In the genomic region with DNA sequence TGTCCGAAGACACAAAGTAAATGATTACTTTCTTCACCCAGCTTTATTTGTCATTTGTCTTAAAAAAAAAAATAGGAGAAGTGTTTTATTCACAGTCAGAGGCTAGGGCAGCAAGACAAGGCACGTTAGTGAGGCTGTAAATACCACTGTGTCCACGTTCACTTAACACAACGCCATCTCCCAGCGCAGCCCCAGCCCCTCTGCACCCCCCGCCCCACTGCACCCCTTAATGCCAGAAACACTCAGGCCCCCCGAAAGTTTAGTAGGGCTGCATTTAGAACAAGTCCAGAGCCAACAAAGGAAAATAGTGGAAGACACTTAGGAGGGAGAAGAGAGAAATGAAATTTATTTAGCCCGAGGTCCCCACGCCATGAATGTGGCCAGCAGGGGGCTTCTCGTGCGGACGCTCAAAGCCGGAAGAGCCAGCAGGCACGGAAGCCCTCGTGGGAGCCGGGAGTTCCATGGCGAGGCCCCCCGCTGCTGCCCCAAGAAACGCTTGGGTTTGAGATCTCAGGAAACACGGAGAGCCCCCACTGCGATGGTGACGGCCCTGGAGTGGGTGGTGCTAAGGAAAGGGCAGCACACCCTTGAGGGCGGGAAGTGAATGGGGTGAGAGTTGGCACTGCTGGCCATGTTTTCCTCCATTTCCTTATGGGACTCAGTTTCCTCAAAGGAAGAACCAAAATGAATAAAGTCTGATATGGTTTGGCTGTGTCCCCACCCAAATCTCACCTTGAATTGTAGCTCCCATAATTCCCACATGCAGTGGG, we compare ENCODE assay signal across 8 cellular contexts.
A peak's percentile ranks its signal among the peaks of the same experiment; 100 is the strongest.
DNase-seq lines count a peak whose midpoint lies in the region; ATAC-seq lines count a peak whose summit lies in the region.

No MANE protein-coding gene starts in this region.

- H3K9ac ChIP-seq in endocrine pancreas (ENCODE audit: control insufficient read depth, insufficient read depth, low read length) = peak overlapping the region; percentile 19

- H3K27me3 ChIP-seq in endocrine pancreas (ENCODE audit: control insufficient read depth, insufficient read depth, low read length) = no peaks in the 10 kb centered on the region

- no peaks in the 10 kb centered on the region for H3K9me3 ChIP-seq in endocrine pancreas (ENCODE audit: control insufficient read depth, low read length)

- peak overlapping the region; percentile 49 for H3K4me3 ChIP-seq in endocrine pancreas (ENCODE audit: control insufficient read depth, insufficient read depth, low read length)

- peak; percentile 16 for DNase-seq in SKM-1 treated with dmso at 0.1 percent for 144 hours (lab: John Stamatoyannopoulos, UW; ENCODE audit: unreplicated experiment)
- DNase-seq in SKM-1 (lab: John Stamatoyannopoulos, UW; ENCODE audit: unreplicated experiment) = no peak
- DNase-seq in NCI-H1930 (lab: John Stamatoyannopoulos, UW) = peak; percentile 31 to 39
- peak; percentile 85 for DNase-seq in activated CD8-positive, alpha-beta memory T cell treated with anti-CD3 and anti-CD28 coated beads for 24 hours
- peak; percentile 62 for DNase-seq in midbrain (lab: John Stamatoyannopoulos, UW)
- DNase-seq in stimulated activated CD8-positive, alpha-beta memory T cell treated with anti-CD3 and anti-CD28 coated beads, Interleukin-2, amount 100 ng/mL, for 48 hours (ENCODE audit: low read depth in 2 of 2) = peak; percentile 28 to 31

- no peaks in the 10 kb centered on the region for H3K4me1 ChIP-seq in endocrine pancreas (ENCODE audit: control insufficient read depth, insufficient read depth, low read length)

- ATAC-seq in GM21717 (IDR thresholded peaks at IDR 0.05; ENCODE audit: unreplicated experiment) = no peak

- H3K36me3 ChIP-seq in endocrine pancreas (ENCODE audit: control insufficient read depth, insufficient read depth, low read length) = no peaks in the 10 kb centered on the region
